Comparison of ENCODE assay signal across 13 cellular contexts in the genomic region with DNA sequence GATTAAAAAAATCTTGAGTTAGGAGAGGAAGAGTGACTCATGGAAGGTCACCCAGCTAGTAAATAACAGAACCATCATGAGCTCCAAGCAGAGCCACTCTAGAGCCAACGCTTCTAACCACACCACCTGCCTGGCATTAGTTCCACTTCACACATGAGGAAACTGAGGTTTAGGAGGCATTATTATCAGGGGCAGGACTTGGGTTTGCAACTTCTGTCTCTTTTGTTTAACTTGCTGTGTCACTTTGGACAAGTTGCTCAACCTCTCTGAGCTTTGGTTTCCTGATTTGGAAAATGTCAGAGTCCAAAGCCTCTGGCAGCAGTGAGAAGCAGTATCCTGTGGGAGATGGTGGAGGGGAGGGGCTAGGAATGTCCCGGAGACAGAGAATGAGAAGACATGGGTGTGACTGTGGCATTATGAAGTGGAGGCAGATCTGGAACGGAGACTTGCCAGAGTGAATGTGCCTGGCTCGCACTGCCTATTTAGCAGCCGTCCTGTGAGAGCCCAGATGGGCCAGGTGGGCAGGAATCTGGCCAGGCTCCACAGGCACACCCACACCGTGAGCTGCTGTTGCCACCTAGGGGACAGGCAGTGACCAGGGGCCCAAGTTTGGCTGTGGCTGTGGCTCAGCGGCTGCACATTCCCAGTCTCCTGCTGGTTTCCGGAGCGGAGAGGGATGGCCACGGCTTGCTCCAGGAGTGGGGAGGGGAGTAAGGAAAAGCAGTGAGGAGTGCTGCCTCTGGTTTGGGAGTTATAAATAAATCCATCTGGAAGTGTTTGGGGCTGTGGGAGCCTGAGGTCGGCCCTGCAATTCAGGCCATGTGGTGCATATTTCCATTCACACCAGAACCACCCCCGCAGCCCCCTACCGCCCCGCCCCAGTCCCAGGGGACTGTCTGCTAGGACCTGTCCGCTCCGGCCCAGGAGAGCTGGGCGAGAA.
DNase-seq lines count a peak whose midpoint lies in the region; ATAC-seq and TF ChIP-seq lines count a peak whose summit lies in the region.
"Had no signal": no experiment of that assay in that cellular context is flagged by ENCODE, and none has a peak within 500 bp of the region (broad histone marks: within the 10 kb centered on the region; RNA-seq: fewer than 3 reads in every experiment).

No MANE protein-coding gene starts in this region.

- no peak overlapping the region for H3K27ac ChIP-seq in HCT116 (ENCODE audit: low read depth, low read length)
- H3K27ac ChIP-seq in adipose tissue (ENCODE audit: low read depth, low read length) = peak overlapping the region; percentile 55
- peak overlapping the region in 1 of 5 donors; percentile 36 for H3K27ac ChIP-seq in stomach
- H3K27ac ChIP-seq: HL-60, prostate gland had no signal

- H3K9me3 ChIP-seq in HCT116 (ENCODE audit: control insufficient read depth in 1 of 2, insufficient read depth in 1 of 2, low read depth in 1 of 2, low read length in 2 of 2) (no peaks in the 10 kb centered on the region), stomach (no peaks in the 10 kb centered on the region)
- H3K9me3 ChIP-seq: prostate gland, transverse colon had no signal

- H3K27me3 ChIP-seq in HCT116 (ENCODE audit: insufficient read depth, low read length) (no peaks in the 10 kb centered on the region), stomach (peaks cover 0 to 17% (median 0%) of the 10 kb centered on the region in 3 donors)
- H3K27me3 ChIP-seq: transverse colon had no signal

- H3K36me3 Mint-ChIP-seq in effector memory CD8-positive, alpha-beta T cell (ENCODE audit: insufficient read depth) = no peaks in the 10 kb centered on the region
- H3K36me3 Mint-ChIP-seq in activated naive CD8-positive, alpha-beta T cell treated with anti-CD3 and anti-CD28 coated beads, Interleukin-2, amount 50 U/mL, for 24 hours (ENCODE audit: low read depth) = no peaks in the 10 kb centered on the region

- H3K4me3 ChIP-seq in HCT116 (replicated peaks in 1 of 2; ENCODE audit: low read depth in 1 of 2, low read length in 2 of 2) (peak overlapping the region in 1 of 2 experiments; percentile 15; a peak in 1 of 4 replicates), stomach (no peak overlapping the region)
- H3K4me3 ChIP-seq: prostate gland, transverse colon had no signal

- no peak overlapping the region for H3K27ac Mint-ChIP-seq in effector memory CD8-positive, alpha-beta T cell
- H3K27ac Mint-ChIP-seq in activated naive CD8-positive, alpha-beta T cell treated with anti-CD3 and anti-CD28 coated beads, Interleukin-2, amount 50 U/mL, for 24 hours = no peak overlapping the region
- H3K27ac Mint-ChIP-seq: T-helper 1 cell treated with Interleukin-12 subunit alpha and Interleukin-12 subunit beta and Interleukin-4 antibody, amounts not matched to agents 30 μg/mL and 1 μg/mL, for 36 hours had no signal

- H2AFZ ChIP-seq in HCT116 (ENCODE audit: low read depth, low read length, poor library complexity, severe bottlenecking) = peak overlapping the region; percentile 82

- CTCF ChIA-PET in HCT116 (lab: Charles Lee) = interaction anchor here (0.8 to 2.0 kb wide), 3 partner anchors 10 to 18 kb away, joined by 3 to 11 read pairs (median 6); no protein-coding TSS in a partner anchor

- TF ChIP-seq CTCF in HCT116 (IDR thresholded peaks at IDR 0.05 in 2 of 3, conservative IDR thresholded peaks at IDR 0.05 in 1 of 3; ENCODE audit: borderline replicate concordance in 1 of 3, insufficient read depth in 1 of 3, low read depth in 2 of 3, low read length in 2 of 3) (peak; percentile 43 to 46 (median 44); a peak in 4 of 6 replicates), stomach (IDR thresholded peaks at IDR 0.05) (peak in 1 of 7 experiments; percentile 18)

- TF ChIP-seq RAD21 in HCT116 (IDR thresholded peaks at IDR 0.05; ENCODE audit: low read depth) = peak; percentile 66

- TF ChIP-seq POLR2A in HCT116 (IDR thresholded peaks at IDR 0.05; ENCODE audit: borderline replicate concordance, extremely low read depth, insufficient read depth, insufficient read length) (no peak), stomach (IDR thresholded peaks at IDR 0.05) (no peak)

- peak overlapping the region; percentile 75 for H3K4me2 ChIP-seq in HCT116 (ENCODE audit: low read length)

- H3K27me3 Mint-ChIP-seq in effector memory CD8-positive, alpha-beta T cell = peaks cover 0 to 9% of the 10 kb centered on the region in 2 donors
- H3K27me3 Mint-ChIP-seq in activated naive CD8-positive, alpha-beta T cell treated with anti-CD3 and anti-CD28 coated beads, Interleukin-2, amount 50 U/mL, for 24 hours = peaks cover 9% of the 10 kb centered on the region

- intact Hi-C loops in HCT116 (cut with micrococcal nuclease) = loop anchor here (5.0 kb wide), 1 partner anchor 123 kb away; no protein-coding TSS in a partner anchor
- intact Hi-C loops in stomach (cut with DNase I; ENCODE audit: low total_unique reads) = loop anchor here (10.0 kb wide), 1 partner anchor 131 kb away; a partner anchor contains a TSS

- peak; percentile 97 for ATAC-seq in HCT116
- ATAC-seq in effector memory CD8-positive, alpha-beta T cell (replicated peaks) = no peak
- ATAC-seq in activated naive CD8-positive, alpha-beta T cell treated with anti-CD3 and anti-CD28 coated beads, Interleukin-2, amount 50 U/mL, for 24 hours = no peak

- no TSS peak for BruUV-seq in HCT116 (replicated peaks; lab: Mats Ljungman, UMichigan)

- H3K4me1 ChIP-seq in HCT116 (ENCODE audit: control insufficient read depth in 1 of 2, insufficient read depth in 2 of 2, low read length in 2 of 2) (peaks cover 0 to 12% of the 10 kb centered on the region in 2 experiments; a peak in 2 of 4 replicates), stomach (peaks cover 0 to 8% (median 3%) of the 10 kb centered on the region in 4 donors)
- H3K4me1 ChIP-seq: prostate gland, transverse colon had no signal

- no peak for TF ChIP-seq EP300 in stomach (IDR thresholded peaks at IDR 0.05)

- H3K36me3 ChIP-seq in HCT116 (ENCODE audit: control insufficient read depth in 1 of 2, insufficient read depth in 2 of 2, low read length in 2 of 2) = no peaks in the 10 kb centered on the region
- H3K36me3 ChIP-seq in stomach = no peaks in the 10 kb centered on the region
- H3K36me3 ChIP-seq: prostate gland, transverse colon had no signal

- POLR2A ChIA-PET in HCT116 (lab: Charles Lee) = no interaction called here

- no peaks in the 10 kb centered on the region for H4K20me1 ChIP-seq in HCT116 (ENCODE audit: insufficient read depth)

- RAD21 ChIA-PET in HCT116 (lab: Charles Lee; ENCODE audit: low non-redundant PET in 1 of 2, low total read pairs in 2 of 2, uncharacterized antibody in 2 of 2, unreplicated experiment in 2 of 2) = interaction anchor here in 1 of 2 experiments (1.3 kb wide), 1 partner anchor 18 kb away, joined by 5 read pairs; no protein-coding TSS in a partner anchor

- WGBS in adipose tissue, 3 donors = 34 to 35% (median 35%) methylated on average over 15 to 17 of the region's 17 CpGs
- WGBS in stomach, 5 donors = 21 to 41% (median 39%) methylated on average over 9 to 17 of the region's 17 CpGs

- no peaks in the 10 kb centered on the region for H3K79me2 ChIP-seq in HCT116 (ENCODE audit: insufficient read depth, low read length)

- H3K9me3 Mint-ChIP-seq in effector memory CD8-positive, alpha-beta T cell = no peaks in the 10 kb centered on the region
- no peaks in the 10 kb centered on the region for H3K9me3 Mint-ChIP-seq in activated naive CD8-positive, alpha-beta T cell treated with anti-CD3 and anti-CD28 coated beads, Interleukin-2, amount 50 U/mL, for 24 hours
- H3K9me3 Mint-ChIP-seq: T-helper 1 cell treated with Interleukin-12 subunit alpha and Interleukin-12 subunit beta and Interleukin-4 antibody, amounts not matched to agents 30 μg/mL and 1 μg/mL, for 36 hours had no signal

- H3K4me1 Mint-ChIP-seq in effector memory CD8-positive, alpha-beta T cell (ENCODE audit: low read depth in 2 of 2) = peaks cover under 1 to 2% of the 10 kb centered on the region in 2 donors
- H3K4me1 Mint-ChIP-seq in activated naive CD8-positive, alpha-beta T cell treated with anti-CD3 and anti-CD28 coated beads, Interleukin-2, amount 50 U/mL, for 24 hours = no peaks in the 10 kb centered on the region

- DNase-seq in HCT116 (ENCODE audit: low read depth, low spot score) (peak; percentile 40), iPS-NIHi11 (ENCODE audit: low spot score) (peak; percentile 46), stomach (peak; percentile 44), hypothalamus (lab: John Stamatoyannopoulos, UW) (no peak)
- DNase-seq in stimulated activated naive CD4-positive, alpha-beta T cell treated with Interleukin-2 at 50 U/mL for 16 hours (lab: John Stamatoyannopoulos, UW) = no peak
- DNase-seq in effector memory CD8-positive, alpha-beta T cell = no peak
- DNase-seq in activated naive CD8-positive, alpha-beta T cell treated with anti-CD3 and anti-CD28 coated beads, Interleukin-2, amount 50 U/mL, for 24 hours = no peak
- DNase-seq: central memory CD4-positive, alpha-beta T cell; transverse colon had no signal

- no peak overlapping the region for H3K9ac ChIP-seq in HCT116 (ENCODE audit: low read length)

- no peak overlapping the region for H3K4me3 Mint-ChIP-seq in effector memory CD8-positive, alpha-beta T cell
- H3K4me3 Mint-ChIP-seq in activated naive CD8-positive, alpha-beta T cell treated with anti-CD3 and anti-CD28 coated beads, Interleukin-2, amount 50 U/mL, for 24 hours = no peak overlapping the region
- H3K4me3 Mint-ChIP-seq: T-helper 1 cell treated with Interleukin-12 subunit alpha and Interleukin-12 subunit beta and Interleukin-4 antibody, amounts not matched to agents 30 μg/mL and 1 μg/mL, for 36 hours had no signal

- H3K9me2 ChIP-seq in HCT116 (ENCODE audit: insufficient read depth) = no peaks in the 10 kb centered on the region

TF ChIP-seq in HCT116, 20 proteins besides CTCF, POLR2A, EP300 and RAD21:
- TF ChIP-seq EGR1 (IDR thresholded peaks at IDR 0.05; ENCODE audit: low read depth) = peak; percentile 34; the same call in 1 of the 2 replicates
- no peak for TF ChIP-seq FOSL1 (IDR thresholded peaks at IDR 0.05; ENCODE audit: low read depth)

Comparison
In these comparisons a context has a peak if more than half of its experiments do, and no peak if none do; other contexts are left out.
1. DNase-seq: peak in HCT116 (single experiment), iPS-NIHi11 (single experiment) and stomach (single experiment); none in stimulated activated naive CD4-positive, alpha-beta T cell treated with Interleukin-2 at 50 U/mL for 16 hours (single experiment), effector memory CD8-positive, alpha-beta T cell (0 of 3), activated naive CD8-positive, alpha-beta T cell treated with anti-CD3 and anti-CD28 coated beads, Interleukin-2, amount 50 U/mL, for 24 hours (single experiment) and hypothalamus (0 of 51).